ENCODE assay signal across 11 cellular contexts in genomic region chr5:172383231-172383802, GRCh38.
DNase-seq lines count a peak whose midpoint lies in the region; ATAC-seq and TF ChIP-seq lines count a peak whose summit lies in the region.
"Had no signal": no experiment of that assay in that cellular context is flagged by ENCODE, and none has a peak within 500 bp of the region (broad histone marks: within the 10 kb centered on the region; RNA-seq: fewer than 3 reads in every experiment).

No MANE protein-coding gene starts in this region.

- no peak overlapping the region for H3K4me3 ChIP-seq in ACC112 (ENCODE audit: low read depth, low read length)
- H3K4me3 ChIP-seq: lung had no signal

- peak overlapping the region; percentile 21; the same call in 1 of the 2 replicates for H3K27ac ChIP-seq in ACC112 (ENCODE audit: low read depth, low read length)
- no peak overlapping the region for H3K27ac ChIP-seq in CD4-positive, alpha-beta T cell (ENCODE audit: low read depth, low read length)

- peaks cover 27% of the 10 kb centered on the region for H3K36me3 ChIP-seq in ACC112 (ENCODE audit: insufficient read depth, low read length)

- H3K4me1 ChIP-seq in ACC112 (ENCODE audit: control insufficient read depth, insufficient read depth, low read length, unreplicated experiment) = peaks cover 12% of the 10 kb centered on the region

- CTCF ChIA-PET in CD4-positive, alpha-beta T cell (lab: Charles Lee) = no interaction called here

- peak; percentile 54 for DNase-seq in LoVo (ENCODE audit: low spot score)
- peak; percentile 67 for DNase-seq in amniotic epithelial cell (ENCODE audit: low read depth)
- DNase-seq in kidney tubule cell (ENCODE audit: low spot score) = peak; percentile 72
- no peak for DNase-seq in SKM-1 (lab: John Stamatoyannopoulos, UW; ENCODE audit: unreplicated experiment)
- no peak for DNase-seq in CD4-positive, alpha-beta T cell
- DNase-seq in activated gamma-delta T cell (lab: John Stamatoyannopoulos, UW) = no peak
- DNase-seq: stimulated activated naive CD8-positive, alpha-beta T cell treated with anti-CD3 and anti-CD28 coated beads, Interleukin-15, Interleukin-2, amounts not matched to agents 100 U/mL and 50 U/mL, for 24 hours had no signal

- no peaks in the 10 kb centered on the region for H3K9me3 ChIP-seq in CD4-positive, alpha-beta T cell (ENCODE audit: control insufficient read depth, low read length)

- no peaks in the 10 kb centered on the region for H3K4me1 Mint-ChIP-seq in CD4-positive, alpha-beta T cell (ENCODE audit: low read depth)
- H3K4me1 Mint-ChIP-seq: activated naive CD4-positive, alpha-beta T cell treated with anti-CD3 and anti-CD28 coated beads, Interleukin-2, amount 50 U/mL, for 24 hours had no signal

- no peak for TF ChIP-seq CTCF in CD4-positive, alpha-beta T cell (IDR thresholded peaks at IDR 0.05)

- no peaks in the 10 kb centered on the region for H3K79me2 ChIP-seq in ACC112 (ENCODE audit: control insufficient read depth, insufficient read depth, low read length, unreplicated experiment)

- no peaks in the 10 kb centered on the region for H3K27me3 Mint-ChIP-seq in CD4-positive, alpha-beta T cell
- H3K27me3 Mint-ChIP-seq: activated naive CD4-positive, alpha-beta T cell treated with anti-CD3 and anti-CD28 coated beads, Interleukin-2, amount 50 U/mL, for 24 hours had no signal

- POLR2A ChIA-PET in CD4-positive, alpha-beta T cell (lab: Charles Lee) = no interaction called here

- no peak overlapping the region for H2AFZ ChIP-seq in ACC112 (ENCODE audit: low read length, unreplicated experiment)

- intact Hi-C loops in CD4-positive, alpha-beta T cell (cut with DNase I, micrococcal nuclease) = no loop called here

- no peak overlapping the region for H3K27ac Mint-ChIP-seq in CD4-positive, alpha-beta T cell
- H3K27ac Mint-ChIP-seq: activated naive CD4-positive, alpha-beta T cell treated with anti-CD3 and anti-CD28 coated beads, Interleukin-2, amount 50 U/mL, for 24 hours had no signal

- no peaks in the 10 kb centered on the region for H3K27me3 ChIP-seq in ACC112 (ENCODE audit: insufficient read depth, low read length)
- H3K27me3 ChIP-seq in CD4-positive, alpha-beta T cell (ENCODE audit: control insufficient read depth, insufficient read depth, low read length) = no peaks in the 10 kb centered on the region

- no peaks in the 10 kb centered on the region for H3K36me3 Mint-ChIP-seq in CD4-positive, alpha-beta T cell (ENCODE audit: low read depth)
- H3K36me3 Mint-ChIP-seq: activated naive CD4-positive, alpha-beta T cell treated with anti-CD3 and anti-CD28 coated beads, Interleukin-2, amount 50 U/mL, for 24 hours had no signal

- H3K9me3 Mint-ChIP-seq in CD4-positive, alpha-beta T cell = no peaks in the 10 kb centered on the region
- H3K9me3 Mint-ChIP-seq: activated naive CD4-positive, alpha-beta T cell treated with anti-CD3 and anti-CD28 coated beads, Interleukin-2, amount 50 U/mL, for 24 hours had no signal

- ATAC-seq in HG02642 (IDR thresholded peaks at IDR 0.05; ENCODE audit: poor library complexity, unreplicated experiment) = no peak
- no peak for ATAC-seq in CD4-positive, alpha-beta T cell (ENCODE audit: poor library complexity)
- ATAC-seq: stimulated activated naive CD8-positive, alpha-beta T cell treated with anti-CD3 and anti-CD28 coated beads, Interleukin-15, Interleukin-2, amounts not matched to agents 100 U/mL and 50 U/mL, for 24 hours had no signal

- no peak overlapping the region for H3K4me3 Mint-ChIP-seq in CD4-positive, alpha-beta T cell
- H3K4me3 Mint-ChIP-seq: activated naive CD4-positive, alpha-beta T cell treated with anti-CD3 and anti-CD28 coated beads, Interleukin-2, amount 50 U/mL, for 24 hours had no signal

Comparison
In these comparisons a context has a peak if more than half of its experiments do, and no peak if none do; other contexts are left out.
1. DNase-seq: peak in LoVo (single experiment), amniotic epithelial cell (single experiment) and kidney tubule cell (single experiment); none in SKM-1 (single experiment), CD4-positive, alpha-beta T cell (0 of 10) and activated gamma-delta T cell (single experiment).